ENCODE assay signal across 1 cellular context in the genomic region with DNA sequence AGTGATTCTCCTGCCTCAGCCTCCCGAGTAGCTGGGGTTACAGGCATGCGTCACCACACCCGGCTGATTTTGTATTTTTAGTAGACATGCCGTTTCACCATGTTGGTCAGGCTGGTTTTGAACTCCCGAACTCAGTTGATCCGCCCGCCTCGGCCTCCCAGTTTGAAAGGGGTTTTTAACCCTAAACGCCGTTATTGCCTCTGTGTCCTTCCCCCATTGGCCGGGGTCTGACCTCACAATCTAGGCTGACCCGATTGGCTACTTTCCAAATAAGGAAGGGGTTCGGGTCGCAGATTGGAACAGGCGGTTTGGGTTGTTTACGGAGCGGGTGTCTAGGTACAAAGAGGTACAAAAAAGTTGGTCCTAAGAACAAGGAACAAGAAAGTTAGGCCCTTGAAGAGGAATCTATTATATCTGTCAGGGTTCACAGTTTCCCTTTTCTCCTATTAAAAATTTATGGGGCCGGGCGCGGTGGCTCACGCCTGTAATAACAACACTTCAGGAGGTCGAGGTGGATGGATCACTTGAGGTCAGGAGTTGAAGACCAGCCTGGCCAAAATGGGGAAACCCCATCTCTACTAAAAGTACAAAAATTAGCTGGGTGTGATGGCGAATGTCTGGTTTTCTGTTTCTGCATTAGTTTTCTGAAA.
TF ChIP-seq lines count a peak whose summit lies in the region.

No MANE protein-coding gene starts in this region.

TF ChIP-seq in HepG2, 621 proteins besides CTCF, POLR2A, EP300 and RAD21 (continued from another document):
- TF ChIP-seq, protein P1, sequence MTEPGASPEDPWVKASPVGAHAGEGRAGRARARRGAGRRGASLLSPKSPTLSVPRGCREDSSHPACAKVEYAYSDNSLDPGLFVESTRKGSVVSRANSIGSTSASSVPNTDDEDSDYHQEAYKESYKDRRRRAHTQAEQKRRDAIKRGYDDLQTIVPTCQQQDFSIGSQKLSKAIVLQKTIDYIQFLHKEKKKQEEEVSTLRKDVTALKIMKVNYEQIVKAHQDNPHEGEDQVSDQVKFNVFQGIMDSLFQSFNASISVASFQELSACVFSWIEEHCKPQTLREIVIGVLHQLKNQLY (CRISPR knock-in tag; IDR thresholded peaks at IDR 0.05), result no peak
- TF ChIP-seq FOXK2 (IDR thresholded peaks at IDR 0.05) (no peak), ZMYM2 (CRISPR knock-in tag; IDR thresholded peaks at IDR 0.05) (peak; percentile 35; the same call in 1 of the 2 replicates), NFYC (CRISPR knock-in tag; IDR thresholded peaks at IDR 0.05) (peak; percentile 68), PPARG (CRISPR knock-in tag; conservative IDR thresholded peaks at IDR 0.05) (0 out of 2 replicates have a peak, but pooled peaks have one; percentile 10), PHF5A (CRISPR knock-in tag; IDR thresholded peaks at IDR 0.05; ENCODE audit: low read depth, unreplicated experiment) (no peak), DNMT1 (CRISPR knock-in tag; IDR thresholded peaks at IDR 0.05) (no peak), ZNF431 (CRISPR knock-in tag; IDR thresholded peaks at IDR 0.05; ENCODE audit: borderline replicate concordance, low read depth) (no peak; the same call in 1 of the 2 replicates), RBFOX2 (IDR thresholded peaks at IDR 0.05; ENCODE audit: low read depth, low read length) (0 out of 2 replicates have a peak, but pooled peaks have one; percentile 6), KLF11 (CRISPR knock-in tag; IDR thresholded peaks at IDR 0.05) (no peak)
- TF ChIP-seq, protein P2, sequence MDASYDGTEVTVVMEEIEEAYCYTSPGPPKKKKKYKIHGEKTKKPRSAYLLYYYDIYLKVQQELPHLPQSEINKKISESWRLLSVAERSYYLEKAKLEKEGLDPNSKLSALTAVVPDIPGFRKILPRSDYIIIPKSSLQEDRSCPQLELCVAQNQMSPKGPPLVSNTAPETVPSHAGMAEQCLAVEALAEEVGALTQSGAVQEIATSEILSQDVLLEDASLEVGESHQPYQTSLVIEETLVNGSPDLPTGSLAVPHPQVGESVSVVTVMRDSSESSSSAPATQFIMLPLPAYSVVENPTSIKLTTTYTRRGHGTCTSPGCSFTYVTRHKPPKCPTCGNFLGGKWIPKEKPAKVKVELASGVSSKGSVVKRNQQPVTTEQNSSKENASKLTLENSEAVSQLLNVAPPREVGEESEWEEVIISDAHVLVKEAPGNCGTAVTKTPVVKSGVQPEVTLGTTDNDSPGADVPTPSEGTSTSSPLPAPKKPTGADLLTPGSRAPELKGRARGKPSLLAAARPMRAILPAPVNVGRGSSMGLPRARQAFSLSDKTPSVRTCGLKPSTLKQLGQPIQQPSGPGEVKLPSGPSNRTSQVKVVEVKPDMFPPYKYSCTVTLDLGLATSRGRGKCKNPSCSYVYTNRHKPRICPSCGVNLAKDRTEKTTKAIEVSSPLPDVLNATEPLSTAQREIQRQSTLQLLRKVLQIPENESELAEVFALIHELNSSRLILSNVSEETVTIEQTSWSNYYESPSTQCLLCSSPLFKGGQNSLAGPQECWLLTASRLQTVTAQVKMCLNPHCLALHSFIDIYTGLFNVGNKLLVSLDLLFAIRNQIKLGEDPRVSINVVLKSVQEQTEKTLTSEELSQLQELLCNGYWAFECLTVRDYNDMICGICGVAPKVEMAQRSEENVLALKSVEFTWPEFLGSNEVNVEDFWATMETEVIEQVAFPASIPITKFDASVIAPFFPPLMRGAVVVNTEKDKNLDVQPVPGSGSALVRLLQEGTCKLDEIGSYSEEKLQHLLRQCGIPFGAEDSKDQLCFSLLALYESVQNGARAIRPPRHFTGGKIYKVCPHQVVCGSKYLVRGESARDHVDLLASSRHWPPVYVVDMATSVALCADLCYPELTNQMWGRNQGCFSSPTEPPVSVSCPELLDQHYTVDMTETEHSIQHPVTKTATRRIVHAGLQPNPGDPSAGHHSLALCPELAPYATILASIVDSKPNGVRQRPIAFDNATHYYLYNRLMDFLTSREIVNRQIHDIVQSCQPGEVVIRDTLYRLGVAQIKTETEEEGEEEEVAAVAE (CRISPR knock-in tag; IDR thresholded peaks at IDR 0.05; ENCODE audit: borderline replicate concordance), result peak; percentile 94
- TF ChIP-seq, protein P3, sequence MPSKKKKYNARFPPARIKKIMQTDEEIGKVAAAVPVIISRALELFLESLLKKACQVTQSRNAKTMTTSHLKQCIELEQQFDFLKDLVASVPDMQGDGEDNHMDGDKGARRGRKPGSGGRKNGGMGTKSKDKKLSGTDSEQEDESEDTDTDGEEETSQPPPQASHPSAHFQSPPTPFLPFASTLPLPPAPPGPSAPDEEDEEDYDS (CRISPR knock-in tag; IDR thresholded peaks at IDR 0.05), result peak; percentile 29; the same call in 1 of the 2 replicates
